13 cellular contexts compared by ENCODE assay signal in the genomic region with DNA sequence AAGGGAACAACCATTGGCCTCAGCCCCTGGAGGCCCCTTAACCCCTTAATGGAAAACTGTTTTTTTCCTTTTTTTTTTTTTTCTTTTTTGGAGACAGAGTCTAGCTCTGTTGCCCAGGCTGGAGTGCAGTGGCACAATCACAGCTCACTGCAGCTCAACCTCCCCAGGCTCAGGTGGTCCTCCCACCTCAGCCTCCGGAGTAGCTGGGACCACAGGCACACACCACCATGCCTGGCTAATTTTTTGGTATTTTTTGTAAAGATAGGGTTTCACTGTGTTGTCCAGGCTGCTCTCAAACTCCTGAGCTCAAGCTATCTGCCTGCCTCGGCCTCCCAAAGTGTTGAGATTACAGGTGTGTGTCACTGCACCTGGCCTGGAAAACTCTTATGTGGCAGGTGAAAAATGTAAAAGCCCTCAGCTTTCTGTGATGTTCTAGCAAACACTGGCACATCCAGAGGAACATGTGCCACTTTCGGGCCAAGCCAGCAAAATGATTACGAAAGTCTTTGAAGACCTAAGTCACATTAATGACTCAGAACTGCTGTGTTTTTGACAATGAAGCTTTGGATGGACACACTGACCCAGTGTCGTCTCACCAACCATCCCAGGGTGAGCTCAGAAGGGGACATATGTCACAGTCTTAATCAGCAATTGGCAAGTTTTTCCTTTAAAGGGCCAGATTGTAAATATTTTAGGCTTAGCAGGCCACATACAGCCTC.
A peak's percentile ranks its signal among the peaks of the same experiment; 100 is the strongest.
DNase-seq lines count a peak whose midpoint lies in the region; ATAC-seq and TF ChIP-seq lines count a peak whose summit lies in the region.
"Had no signal": no experiment of that assay in that cellular context is flagged by ENCODE, and none has a peak within 500 bp of the region (broad histone marks: within the 10 kb centered on the region; RNA-seq: fewer than 3 reads in every experiment).

No MANE protein-coding gene starts in this region.

- H3K27ac ChIP-seq in Panc1 (ENCODE audit: low read length), result peak overlapping the region; percentile 45; the same call in 1 of the 2 replicates
- H3K27ac ChIP-seq: parathyroid adenoma had no signal

- TF ChIP-seq CTCF in Panc1 (IDR thresholded peaks at IDR 0.05) (no peak), epithelial cell of esophagus (IDR thresholded peaks at IDR 0.05; ENCODE audit: insufficient read depth, low read depth, low read length, missing control alignments) (no peak), progenitor cell of endocrine pancreas (IDR thresholded peaks at IDR 0.05; ENCODE audit: unreplicated experiment) (no peak)

- peaks cover 7% of the 10 kb centered on the region for H3K27me3 Mint-ChIP-seq in progenitor cell of endocrine pancreas
- H3K27me3 Mint-ChIP-seq: CD4-positive, CD25-positive, alpha-beta regulatory T cell had no signal

- no TSS peak for BruUV-seq in Panc1 (replicated peaks; lab: Mats Ljungman, UMichigan)

- peaks cover 7% of the 10 kb centered on the region for H3K4me1 Mint-ChIP-seq in progenitor cell of endocrine pancreas (ENCODE audit: low read depth)

- H3K4me3 Mint-ChIP-seq in progenitor cell of endocrine pancreas (ENCODE audit: low read depth), result no peak overlapping the region
- H3K4me3 Mint-ChIP-seq: CD4-positive, CD25-positive, alpha-beta regulatory T cell had no signal

- intact Hi-C loops in Panc1 (cut with micrococcal nuclease; ENCODE audit: unreplicated experiment), result no loop called here

- no peaks in the 10 kb centered on the region for H3K36me3 Mint-ChIP-seq in progenitor cell of endocrine pancreas (ENCODE audit: insufficient read depth)
- H3K36me3 Mint-ChIP-seq: CD4-positive, CD25-positive, alpha-beta regulatory T cell had no signal

- no peak for ATAC-seq in Panc1

- peaks cover 12% of the 10 kb centered on the region for H3K4me1 ChIP-seq in Panc1 (ENCODE audit: control insufficient read depth, insufficient read depth, low read length)
- H3K4me1 ChIP-seq: parathyroid adenoma had no signal

- peak; percentile 43 for DNase-seq in ELR (ENCODE audit: low read depth)
- no peak for DNase-seq in Panc1 (ENCODE audit: low read depth, low spot score)
- peak; percentile 39 for DNase-seq in epithelial cell of esophagus (ENCODE audit: low read depth)
- peak; percentile 57 for DNase-seq in putamen (ENCODE audit: low spot score)
- DNase-seq in LoVo (ENCODE audit: low spot score), result no peak
- no peak for DNase-seq in progenitor cell of endocrine pancreas (ENCODE audit: low spot score, unreplicated experiment)
- no peak for DNase-seq in AG08396 (ENCODE audit: low spot score)
- no peak for DNase-seq in SIG-M5 (lab: John Stamatoyannopoulos, UW)
- DNase-seq: CD4-positive, CD25-positive, alpha-beta regulatory T cell; erythroblast; NCI-H2107; SK-N-SH had no signal

- POLR2A ChIA-PET in Panc1 (lab: Charles Lee), result interaction anchor here (0.6 to 0.7 kb wide), 2 partner anchors 291 to 425 kb away, joined by 5 read pairs; no protein-coding TSS in a partner anchor

- H3K4me3 ChIP-seq in Panc1 (ENCODE audit: low read depth in 2 of 2, low read length in 2 of 2) (no peak overlapping the region), epithelial cell of esophagus (ENCODE audit: low read length) (no peak overlapping the region)

- no peaks in the 10 kb centered on the region for H3K9me3 Mint-ChIP-seq in progenitor cell of endocrine pancreas (ENCODE audit: low read depth)

- CTCF ChIA-PET in Panc1 (lab: Charles Lee), result interaction anchor here (0.6 kb wide), 1 partner anchor 350 kb away, joined by 3 read pairs; no protein-coding TSS in a partner anchor

- H3K36me3 ChIP-seq in Panc1 (ENCODE audit: control insufficient read depth, insufficient read depth, low read length), result no peaks in the 10 kb centered on the region

- H3K9me3 ChIP-seq in Panc1 (ENCODE audit: control insufficient read depth, insufficient read depth, low read depth, low read length), result no peaks in the 10 kb centered on the region
- H3K9me3 ChIP-seq: SK-N-SH had no signal

- H3K27ac Mint-ChIP-seq in progenitor cell of endocrine pancreas, result no peak overlapping the region
- H3K27ac Mint-ChIP-seq: CD4-positive, CD25-positive, alpha-beta regulatory T cell had no signal

- in situ Hi-C loops in Panc1 (cut with HindIII; ENCODE audit: low pct_unique_long_range_greater_than_20kb, low sequenced_read_pairs), result no loop called here

- no peaks in the 10 kb centered on the region for H3K27me3 ChIP-seq in Panc1 (ENCODE audit: control insufficient read depth, insufficient read depth, low read length)

Comparison
In these comparisons a context has a peak if more than half of its experiments do, and no peak if none do; other contexts are left out.
1. DNase-seq: peak in ELR (single experiment), epithelial cell of esophagus (single experiment) and putamen (single experiment); none in Panc1 (single experiment), LoVo (single experiment), progenitor cell of endocrine pancreas (single experiment), AG08396 (single experiment) and SIG-M5 (single experiment).